14 cellular contexts compared by ENCODE assay signal in genomic region chr7:2005746-2006145, GRCh38.
DNase-seq lines count a peak whose midpoint lies in the region; ATAC-seq and TF ChIP-seq lines count a peak whose summit lies in the region.
"Had no signal": no experiment of that assay in that cellular context is flagged by ENCODE, and none has a peak within 500 bp of the region (broad histone marks: within the 10 kb centered on the region; RNA-seq: fewer than 3 reads in every experiment).

No MANE protein-coding gene starts in this region.

- H3K4me1 Mint-ChIP-seq in activated naive CD4-positive, alpha-beta T cell treated with anti-CD3 and anti-CD28 coated beads for 36 hours (ENCODE audit: low read depth) = no peaks in the 10 kb centered on the region
- H3K4me1 Mint-ChIP-seq in WTC11 = no peaks in the 10 kb centered on the region
- peaks cover 19% of the 10 kb centered on the region for H3K4me1 Mint-ChIP-seq in memory B cell
- H3K4me1 Mint-ChIP-seq in stimulated activated naive B cell treated with anti-CD40 and anti-IgM and Interleukin-4, amounts not matched to agents 10 μg/mL and 1 μg/mL and 100 μg/mL, for 72 hours = peaks cover 25 to 49% of the 10 kb centered on the region in 2 donors

- no peaks in the 10 kb centered on the region for H3K27me3 Mint-ChIP-seq in activated naive CD4-positive, alpha-beta T cell treated with anti-CD3 and anti-CD28 coated beads for 36 hours (ENCODE audit: low read depth)
- no peaks in the 10 kb centered on the region for H3K27me3 Mint-ChIP-seq in WTC11 (ENCODE audit: low read depth)
- no peaks in the 10 kb centered on the region for H3K27me3 Mint-ChIP-seq in memory B cell
- H3K27me3 Mint-ChIP-seq in stimulated activated naive B cell treated with anti-CD40 and anti-IgM and Interleukin-4, amounts not matched to agents 10 μg/mL and 1 μg/mL and 100 μg/mL, for 72 hours = no peaks in the 10 kb centered on the region

- no peak overlapping the region for H3K4me3 Mint-ChIP-seq in activated naive CD4-positive, alpha-beta T cell treated with anti-CD3 and anti-CD28 coated beads for 36 hours
- H3K4me3 Mint-ChIP-seq in WTC11 = no peak overlapping the region
- H3K4me3 Mint-ChIP-seq in memory B cell = no peak overlapping the region
- peak overlapping the region in 1 of 2 donors; percentile 38 for H3K4me3 Mint-ChIP-seq in stimulated activated naive B cell treated with anti-CD40 and anti-IgM and Interleukin-4, amounts not matched to agents 10 μg/mL and 1 μg/mL and 100 μg/mL, for 72 hours
- H3K4me3 Mint-ChIP-seq: T-helper 2 cell treated with Interferon-gamma antibody and Interleukin-4, amounts not matched to agents 5 μg/mL and 100 μg/mL, for 36 hours had no signal

- DNase-seq in activated naive CD4-positive, alpha-beta T cell treated with anti-CD3 and anti-CD28 coated beads, Interleukin-2, amount 50 U/mL, for 72 hours (ENCODE audit: low spot score in 2 of 2) = peak in 1 of 2 donors; percentile 20
- no peak for DNase-seq in activated naive CD4-positive, alpha-beta T cell treated with anti-CD3 and anti-CD28 coated beads for 36 hours
- peak; percentile 4 for DNase-seq in WTC11 (ENCODE audit: low spot score)
- no peak for DNase-seq in memory B cell (ENCODE audit: low spot score in 2 of 2)
- no peak for DNase-seq in stimulated activated naive B cell treated with anti-CD40 and anti-IgM and Interleukin-4, amounts not matched to agents 10 μg/mL and 1 μg/mL and 100 μg/mL, for 72 hours
- no peak for DNase-seq in AG20443 (ENCODE audit: low spot score)
- no peak for DNase-seq in NCI-H1694 (lab: John Stamatoyannopoulos, UW)
- DNase-seq: activated CD8-positive, alpha-beta memory T cell treated with anti-CD3 and anti-CD28 coated beads for 24 hours; foreskin fibroblast; NCI-H146; NCI-H748 treated with DMSO at 0.1 percent for 48 hours; stimulated activated CD4-positive, alpha-beta T cell treated with anti-CD3 and anti-CD28 coated beads, Interleukin-12 subunit alpha, Interleukin-12 subunit beta, amount 100 ng/mL, for 4 hours had no signal

- H3K36me3 Mint-ChIP-seq in activated naive CD4-positive, alpha-beta T cell treated with anti-CD3 and anti-CD28 coated beads, Interleukin-2, amount 50 U/mL, for 72 hours = no peaks in the 10 kb centered on the region
- H3K36me3 Mint-ChIP-seq in activated naive CD4-positive, alpha-beta T cell treated with anti-CD3 and anti-CD28 coated beads for 36 hours (ENCODE audit: low read depth) = no peaks in the 10 kb centered on the region
- no peaks in the 10 kb centered on the region for H3K36me3 Mint-ChIP-seq in WTC11
- peaks cover 4% of the 10 kb centered on the region for H3K36me3 Mint-ChIP-seq in memory B cell
- H3K36me3 Mint-ChIP-seq in stimulated activated naive B cell treated with anti-CD40 and anti-IgM and Interleukin-4, amounts not matched to agents 10 μg/mL and 1 μg/mL and 100 μg/mL, for 72 hours = peaks cover 24 to 54% of the 10 kb centered on the region in 2 donors

- intact Hi-C loops in activated naive CD4-positive, alpha-beta T cell treated with anti-CD3 and anti-CD28 coated beads for 36 hours (cut with micrococcal nuclease) = no loop called here

- CTCF ChIA-PET in activated naive CD4-positive, alpha-beta T cell treated with anti-CD3 and anti-CD28 coated beads for 36 hours (lab: Charles Lee) = no interaction called here
- CTCF ChIA-PET in WTC11 (lab: Charles Lee) = no interaction called here

- POLR2A ChIA-PET in WTC11 (lab: Charles Lee) = no interaction called here

- no peak for TF ChIP-seq CTCF in WTC11 (IDR thresholded peaks at IDR 0.05)

- H3K9me3 Mint-ChIP-seq in activated naive CD4-positive, alpha-beta T cell treated with anti-CD3 and anti-CD28 coated beads, Interleukin-2, amount 50 U/mL, for 72 hours = no peaks in the 10 kb centered on the region
- H3K9me3 Mint-ChIP-seq in activated naive CD4-positive, alpha-beta T cell treated with anti-CD3 and anti-CD28 coated beads for 36 hours = no peaks in the 10 kb centered on the region
- H3K9me3 Mint-ChIP-seq in WTC11 (no peaks in the 10 kb centered on the region), memory B cell (no peaks in the 10 kb centered on the region)
- no peaks in the 10 kb centered on the region for H3K9me3 Mint-ChIP-seq in stimulated activated naive B cell treated with anti-CD40 and anti-IgM and Interleukin-4, amounts not matched to agents 10 μg/mL and 1 μg/mL and 100 μg/mL, for 72 hours
- H3K9me3 Mint-ChIP-seq: T-helper 2 cell treated with Interferon-gamma antibody and Interleukin-4, amounts not matched to agents 5 μg/mL and 100 μg/mL, for 36 hours had no signal

- no peak for ATAC-seq in activated naive CD4-positive, alpha-beta T cell treated with anti-CD3 and anti-CD28 coated beads, Interleukin-2, amount 50 U/mL, for 72 hours
- ATAC-seq in WTC11 = no peak
- ATAC-seq in memory B cell (ENCODE audit: low read depth) = no peak
- ATAC-seq in stimulated activated naive B cell treated with anti-CD40 and anti-IgM and Interleukin-4, amounts not matched to agents 10 μg/mL and 1 μg/mL and 100 μg/mL, for 72 hours (replicated peaks) = no peak
- no peak for ATAC-seq in HG03521 (IDR thresholded peaks at IDR 0.05; ENCODE audit: unreplicated experiment)

- peak overlapping the region; percentile 58 to 95 for H3K27ac Mint-ChIP-seq in activated naive CD4-positive, alpha-beta T cell treated with anti-CD3 and anti-CD28 coated beads, Interleukin-2, amount 50 U/mL, for 72 hours
- H3K27ac Mint-ChIP-seq in activated naive CD4-positive, alpha-beta T cell treated with anti-CD3 and anti-CD28 coated beads for 36 hours = no peak overlapping the region
- H3K27ac Mint-ChIP-seq in WTC11 (peak overlapping the region; percentile 91), memory B cell (peak overlapping the region; percentile 56)
- peak overlapping the region; percentile 42 for H3K27ac Mint-ChIP-seq in stimulated activated naive B cell treated with anti-CD40 and anti-IgM and Interleukin-4, amounts not matched to agents 10 μg/mL and 1 μg/mL and 100 μg/mL, for 72 hours
- H3K27ac Mint-ChIP-seq: T-helper 2 cell treated with Interferon-gamma antibody and Interleukin-4, amounts not matched to agents 5 μg/mL and 100 μg/mL, for 36 hours had no signal

TF ChIP-seq in WTC11, 78 proteins besides CTCF, POLR2A, EP300 and RAD21 (continues in another document):
- TF ChIP-seq, protein P1, sequence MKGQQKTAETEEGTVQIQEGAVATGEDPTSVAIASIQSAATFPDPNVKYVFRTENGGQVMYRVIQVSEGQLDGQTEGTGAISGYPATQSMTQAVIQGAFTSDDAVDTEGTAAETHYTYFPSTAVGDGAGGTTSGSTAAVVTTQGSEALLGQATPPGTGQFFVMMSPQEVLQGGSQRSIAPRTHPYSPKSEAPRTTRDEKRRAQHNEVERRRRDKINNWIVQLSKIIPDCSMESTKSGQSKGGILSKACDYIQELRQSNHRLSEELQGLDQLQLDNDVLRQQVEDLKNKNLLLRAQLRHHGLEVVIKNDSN (CRISPR knock-in tag; IDR thresholded peaks at IDR 0.05) = no peak
- TF ChIP-seq ZNF232 (CRISPR knock-in tag; IDR thresholded peaks at IDR 0.05) (no peak), TEAD4 (CRISPR knock-in tag; IDR thresholded peaks at IDR 0.05) (no peak), ZNF121 (CRISPR knock-in tag; IDR thresholded peaks at IDR 0.05) (no peak), CBFB (CRISPR knock-in tag; IDR thresholded peaks at IDR 0.05; ENCODE audit: low read depth) (no peak), EMX1 (CRISPR knock-in tag; IDR thresholded peaks at IDR 0.05) (no peak)
- TF ChIP-seq, protein P2, sequence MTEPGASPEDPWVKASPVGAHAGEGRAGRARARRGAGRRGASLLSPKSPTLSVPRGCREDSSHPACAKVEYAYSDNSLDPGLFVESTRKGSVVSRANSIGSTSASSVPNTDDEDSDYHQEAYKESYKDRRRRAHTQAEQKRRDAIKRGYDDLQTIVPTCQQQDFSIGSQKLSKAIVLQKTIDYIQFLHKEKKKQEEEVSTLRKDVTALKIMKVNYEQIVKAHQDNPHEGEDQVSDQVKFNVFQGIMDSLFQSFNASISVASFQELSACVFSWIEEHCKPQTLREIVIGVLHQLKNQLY (CRISPR knock-in tag; IDR thresholded peaks at IDR 0.05) = no peak
- TF ChIP-seq, protein P3, sequence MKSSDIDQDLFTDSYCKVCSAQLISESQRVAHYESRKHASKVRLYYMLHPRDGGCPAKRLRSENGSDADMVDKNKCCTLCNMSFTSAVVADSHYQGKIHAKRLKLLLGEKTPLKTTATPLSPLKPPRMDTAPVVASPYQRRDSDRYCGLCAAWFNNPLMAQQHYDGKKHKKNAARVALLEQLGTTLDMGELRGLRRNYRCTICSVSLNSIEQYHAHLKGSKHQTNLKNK (CRISPR knock-in tag; IDR thresholded peaks at IDR 0.05) = no peak
- TF ChIP-seq, protein P4, sequence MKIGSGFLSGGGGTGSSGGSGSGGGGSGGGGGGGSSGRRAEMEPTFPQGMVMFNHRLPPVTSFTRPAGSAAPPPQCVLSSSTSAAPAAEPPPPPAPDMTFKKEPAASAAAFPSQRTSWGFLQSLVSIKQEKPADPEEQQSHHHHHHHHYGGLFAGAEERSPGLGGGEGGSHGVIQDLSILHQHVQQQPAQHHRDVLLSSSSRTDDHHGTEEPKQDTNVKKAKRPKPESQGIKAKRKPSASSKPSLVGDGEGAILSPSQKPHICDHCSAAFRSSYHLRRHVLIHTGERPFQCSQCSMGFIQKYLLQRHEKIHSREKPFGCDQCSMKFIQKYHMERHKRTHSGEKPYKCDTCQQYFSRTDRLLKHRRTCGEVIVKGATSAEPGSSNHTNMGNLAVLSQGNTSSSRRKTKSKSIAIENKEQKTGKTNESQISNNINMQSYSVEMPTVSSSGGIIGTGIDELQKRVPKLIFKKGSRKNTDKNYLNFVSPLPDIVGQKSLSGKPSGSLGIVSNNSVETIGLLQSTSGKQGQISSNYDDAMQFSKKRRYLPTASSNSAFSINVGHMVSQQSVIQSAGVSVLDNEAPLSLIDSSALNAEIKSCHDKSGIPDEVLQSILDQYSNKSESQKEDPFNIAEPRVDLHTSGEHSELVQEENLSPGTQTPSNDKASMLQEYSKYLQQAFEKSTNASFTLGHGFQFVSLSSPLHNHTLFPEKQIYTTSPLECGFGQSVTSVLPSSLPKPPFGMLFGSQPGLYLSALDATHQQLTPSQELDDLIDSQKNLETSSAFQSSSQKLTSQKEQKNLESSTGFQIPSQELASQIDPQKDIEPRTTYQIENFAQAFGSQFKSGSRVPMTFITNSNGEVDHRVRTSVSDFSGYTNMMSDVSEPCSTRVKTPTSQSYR (CRISPR knock-in tag; IDR thresholded peaks at IDR 0.05) = no peak
